In the genomic region with DNA sequence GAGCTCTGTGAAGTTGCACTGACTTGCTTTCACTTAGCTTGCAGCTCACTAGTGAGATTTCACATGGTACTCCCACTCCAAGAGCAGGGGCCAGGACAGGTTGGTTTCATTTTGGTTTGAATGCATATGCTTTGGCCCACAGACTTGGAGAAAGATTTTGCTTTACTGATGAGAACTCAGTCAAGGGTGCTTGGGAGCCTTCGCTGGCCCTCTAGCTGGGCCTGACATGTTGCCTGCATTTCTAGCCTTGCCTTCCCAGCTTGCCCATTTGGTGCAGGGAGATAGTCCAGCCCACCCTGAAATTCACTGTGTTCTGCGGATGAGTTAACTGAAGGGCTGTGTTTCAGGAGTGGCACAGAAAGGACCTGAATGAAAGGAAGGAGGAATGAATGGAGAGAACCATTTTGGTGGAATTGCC, we compare ENCODE assay signal across 1 cellular context.
TF ChIP-seq lines count a peak whose summit lies in the region.

No MANE protein-coding gene starts in this region.

TF ChIP-seq in GM23338, 12 proteins besides CTCF, POLR2A, EP300 and RAD21 (continued from another document):
- TF ChIP-seq, protein P1, sequence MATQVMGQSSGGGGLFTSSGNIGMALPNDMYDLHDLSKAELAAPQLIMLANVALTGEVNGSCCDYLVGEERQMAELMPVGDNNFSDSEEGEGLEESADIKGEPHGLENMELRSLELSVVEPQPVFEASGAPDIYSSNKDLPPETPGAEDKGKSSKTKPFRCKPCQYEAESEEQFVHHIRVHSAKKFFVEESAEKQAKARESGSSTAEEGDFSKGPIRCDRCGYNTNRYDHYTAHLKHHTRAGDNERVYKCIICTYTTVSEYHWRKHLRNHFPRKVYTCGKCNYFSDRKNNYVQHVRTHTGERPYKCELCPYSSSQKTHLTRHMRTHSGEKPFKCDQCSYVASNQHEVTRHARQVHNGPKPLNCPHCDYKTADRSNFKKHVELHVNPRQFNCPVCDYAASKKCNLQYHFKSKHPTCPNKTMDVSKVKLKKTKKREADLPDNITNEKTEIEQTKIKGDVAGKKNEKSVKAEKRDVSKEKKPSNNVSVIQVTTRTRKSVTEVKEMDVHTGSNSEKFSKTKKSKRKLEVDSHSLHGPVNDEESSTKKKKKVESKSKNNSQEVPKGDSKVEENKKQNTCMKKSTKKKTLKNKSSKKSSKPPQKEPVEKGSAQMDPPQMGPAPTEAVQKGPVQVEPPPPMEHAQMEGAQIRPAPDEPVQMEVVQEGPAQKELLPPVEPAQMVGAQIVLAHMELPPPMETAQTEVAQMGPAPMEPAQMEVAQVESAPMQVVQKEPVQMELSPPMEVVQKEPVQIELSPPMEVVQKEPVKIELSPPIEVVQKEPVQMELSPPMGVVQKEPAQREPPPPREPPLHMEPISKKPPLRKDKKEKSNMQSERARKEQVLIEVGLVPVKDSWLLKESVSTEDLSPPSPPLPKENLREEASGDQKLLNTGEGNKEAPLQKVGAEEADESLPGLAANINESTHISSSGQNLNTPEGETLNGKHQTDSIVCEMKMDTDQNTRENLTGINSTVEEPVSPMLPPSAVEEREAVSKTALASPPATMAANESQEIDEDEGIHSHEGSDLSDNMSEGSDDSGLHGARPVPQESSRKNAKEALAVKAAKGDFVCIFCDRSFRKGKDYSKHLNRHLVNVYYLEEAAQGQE (IDR thresholded peaks at IDR 0.05; ENCODE audit: unreplicated experiment): no peak
